In genomic region chr6:24720604-24721460, GRCh38 we compare ENCODE assay signal across 8 cellular contexts. TPM values are rescaled to one million over a fixed set of nuclear protein-coding genes. Genes with fewer than 3 reads are reported as not detected.
DNase-seq lines count a peak whose midpoint lies in the region; ATAC-seq and TF ChIP-seq lines count a peak whose summit lies in the region.

No MANE protein-coding gene starts in this region.

- H3K4me1 Mint-ChIP-seq in CD14-positive monocyte = peaks cover 33% of the 10 kb centered on the region

- ATAC-seq in GM19395 (IDR thresholded peaks at IDR 0.05; ENCODE audit: unreplicated experiment) = peak; percentile 91
- peak; percentile 70 for ATAC-seq in HG03558 (IDR thresholded peaks at IDR 0.05; ENCODE audit: extremely low read depth, unreplicated experiment)

- H3K36me3 Mint-ChIP-seq in CD14-positive monocyte = peaks cover 27 to 28% of the 10 kb centered on the region in 2 donors

- H3K9me3 Mint-ChIP-seq in CD14-positive monocyte = peaks cover 0 to 2% (median 0%) of the 10 kb centered on the region in 7 donors

- DNase-seq in CD14-positive monocyte (ENCODE audit: low spot score) = peak; percentile 100
- DNase-seq in NCI-H748 (lab: John Stamatoyannopoulos, UW; ENCODE audit: unreplicated experiment) = peak; percentile 100
- DNase-seq in activated CD4-positive, alpha-beta T cell treated with anti-CD3 and anti-CD28 coated beads, Interleukin-2, amount 50 U/mL, for 24 hours (ENCODE audit: low read depth in 1 of 2, low spot score in 1 of 2) = peak; percentile 99 to 100
- peak; percentile 100 for DNase-seq in dedifferentiated amniotic fluid mesenchymal stem cell (ENCODE audit: extremely low spot score)
- peak; percentile 100 for DNase-seq in left kidney (ENCODE audit: low read depth, low spot score)
- peak; percentile 100 for DNase-seq in stimulated activated CD4-positive, alpha-beta T cell treated with anti-CD3 and anti-CD28 coated beads, Interleukin-1b, Interleukin-23, amount 100 ng/mL, for 48 hours

- peaks cover 1 to 2% (median 1%) of the 10 kb centered on the region in 3 donors for H3K27me3 Mint-ChIP-seq in CD14-positive monocyte (ENCODE audit: low read depth in 3 of 3)

- peak overlapping the region; percentile 95 to 99 for H3K4me3 Mint-ChIP-seq in CD14-positive monocyte

- no peak for TF ChIP-seq CTCF in CD14-positive monocyte (IDR thresholded peaks at IDR 0.05)

- H3K27ac Mint-ChIP-seq in CD14-positive monocyte = peak overlapping the region; percentile 96 to 100 (median 99)

- intact Hi-C loops in CD14-positive monocyte (cut with micrococcal nuclease) = loop anchor here in 1 of 2 donors (2.0 to 10.0 kb wide), 5 partner anchors 22 to 284 kb away; partner anchors contain the start of genes ACOT13, GMNN and TDP2

RNA-seq across cellular contexts. Expression of gene C6orf62, which starts 1.9 kb away (rescaled TPM):
- 10 to 100 TPM; 55.4 to 78.8 TPM for polyA plus RNA-seq in CD14-positive monocyte

RNA-seq across cellular contexts. Expression of gene GMNN, which starts 53.9 kb away (rescaled TPM):
- polyA plus RNA-seq in CD14-positive monocyte = 1 to 10 TPM; 2.6 to 5.2 TPM

RNA-seq across cellular contexts. Expression of gene ACOT13, which starts 54.0 kb away (rescaled TPM):
- polyA plus RNA-seq in CD14-positive monocyte = 10 to 100 TPM; 14.5 to 20.1 TPM

RNA-seq across cellular contexts. Expression of gene TDP2, which starts 54.1 kb away (rescaled TPM):
- polyA plus RNA-seq in CD14-positive monocyte = 10 to 100 TPM; 21.8 to 24.2 TPM

Comparison
In these comparisons a context has a peak if more than half of its experiments do, and no peak if none do; other contexts are left out.
1. Peak in every context shown above with its lines: DNase-seq and ATAC-seq.